In the genomic region with DNA sequence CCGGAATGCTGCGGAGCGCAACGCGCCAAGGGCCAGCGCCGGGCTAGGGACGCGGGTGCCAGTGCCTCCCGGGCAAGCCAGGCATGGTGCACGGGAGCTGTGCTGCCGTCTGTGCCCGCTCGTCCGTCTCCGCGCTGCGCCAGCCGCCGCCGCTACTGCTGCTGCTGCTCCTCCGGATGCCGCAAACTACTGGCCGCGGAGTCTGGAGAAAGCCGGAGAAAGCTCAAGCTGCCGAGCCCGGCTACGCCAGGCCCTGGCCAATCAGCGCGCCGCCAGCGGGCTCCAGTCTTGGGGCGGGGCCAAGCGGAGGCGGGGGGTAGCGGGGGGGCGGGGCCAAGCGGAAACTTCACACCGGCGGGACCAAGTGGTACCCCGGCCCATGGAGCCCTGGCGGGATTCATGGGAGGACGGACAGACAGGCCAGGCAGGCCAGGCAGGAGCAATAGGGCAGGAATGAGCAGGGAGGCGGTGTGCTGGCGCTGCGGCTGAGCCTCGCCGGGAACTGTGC, we compare ENCODE assay signal across 8 cellular contexts. TPM values are rescaled to one million over a fixed set of nuclear protein-coding genes. Genes with fewer than 3 reads are reported as not detected.
DNase-seq lines count a peak whose midpoint lies in the region; ATAC-seq and TF ChIP-seq lines count a peak whose summit lies in the region.

A gene with protein sequence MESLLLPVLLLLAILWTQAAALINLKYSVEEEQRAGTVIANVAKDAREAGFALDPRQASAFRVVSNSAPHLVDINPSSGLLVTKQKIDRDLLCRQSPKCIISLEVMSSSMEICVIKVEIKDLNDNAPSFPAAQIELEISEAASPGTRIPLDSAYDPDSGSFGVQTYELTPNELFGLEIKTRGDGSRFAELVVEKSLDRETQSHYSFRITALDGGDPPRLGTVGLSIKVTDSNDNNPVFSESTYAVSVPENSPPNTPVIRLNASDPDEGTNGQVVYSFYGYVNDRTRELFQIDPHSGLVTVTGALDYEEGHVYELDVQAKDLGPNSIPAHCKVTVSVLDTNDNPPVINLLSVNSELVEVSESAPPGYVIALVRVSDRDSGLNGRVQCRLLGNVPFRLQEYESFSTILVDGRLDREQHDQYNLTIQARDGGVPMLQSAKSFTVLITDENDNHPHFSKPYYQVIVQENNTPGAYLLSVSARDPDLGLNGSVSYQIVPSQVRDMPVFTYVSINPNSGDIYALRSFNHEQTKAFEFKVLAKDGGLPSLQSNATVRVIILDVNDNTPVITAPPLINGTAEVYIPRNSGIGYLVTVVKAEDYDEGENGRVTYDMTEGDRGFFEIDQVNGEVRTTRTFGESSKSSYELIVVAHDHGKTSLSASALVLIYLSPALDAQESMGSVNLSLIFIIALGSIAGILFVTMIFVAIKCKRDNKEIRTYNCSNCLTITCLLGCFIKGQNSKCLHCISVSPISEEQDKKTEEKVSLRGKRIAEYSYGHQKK (N-terminal part only) (minus strand): TSS at position 191 of the 508 bp plus-strand sequence. CDS start 1,676 bp downstream, outside the sequence.

- H3K27ac ChIP-seq in HUES6 (ENCODE audit: low read depth, low read length) (no peak within 1 kb of the TSS), foreskin keratinocyte (no peak within 1 kb of the TSS), neural cell (ENCODE audit: low read length) (no peak within 1 kb of the TSS), thyroid gland (no peak within 1 kb of the TSS)

- TF ChIP-seq CTCF in foreskin keratinocyte (conservative IDR thresholded peaks at IDR 0.05): no peak
- TF ChIP-seq CTCF in neural cell (IDR thresholded peaks at IDR 0.05; ENCODE audit: poor library complexity, severe bottlenecking): no peak
- no peak for TF ChIP-seq CTCF in thyroid gland (IDR thresholded peaks at IDR 0.05)

- peak in 1 of 2 donors; percentile 26 for TF ChIP-seq POLR2A in thyroid gland (IDR thresholded peaks at IDR 0.05)

- no peak for TF ChIP-seq EP300 in neural cell (conservative IDR thresholded peaks at IDR 0.05; ENCODE audit: poor library complexity, severe bottlenecking)

- no peaks in the 10 kb centered on the region for H4K20me1 ChIP-seq in neural cell (ENCODE audit: insufficient read depth)

- 0 to 8% methylated on average over 6 to 13 of the region's 49 CpGs for WGBS in thyroid gland, 2 donors

- H3K36me3 ChIP-seq in HUES6 (ENCODE audit: control insufficient read depth, insufficient read depth, low read length) (no peaks in the 10 kb centered on the region), neural cell (ENCODE audit: insufficient read depth, low read length) (no peaks in the 10 kb centered on the region), thyroid gland (no peaks in the 10 kb centered on the region)

- peaks cover 22% of the 10 kb centered on the region for H3K79me2 ChIP-seq in neural cell (replicated peaks; ENCODE audit: insufficient read depth, low read length)

- H2AFZ ChIP-seq in neural cell (ENCODE audit: low read depth, low read length): no peak within 1 kb of the TSS

- H3K9ac ChIP-seq in HUES6 (ENCODE audit: low read length) (peak within 1 kb of the TSS; percentile 32), neural cell (ENCODE audit: low read length) (peak within 1 kb of the TSS; percentile 50)

- ATAC-seq in foreskin keratinocyte (peak; percentile 89), HG03280 (IDR thresholded peaks at IDR 0.05; ENCODE audit: unreplicated experiment) (no peak)

- H3K9me3 ChIP-seq in HUES6 (ENCODE audit: control insufficient read depth, insufficient read depth, low read depth, low read length) (peaks cover 8% of the 10 kb centered on the region; the same call in 1 of the 2 replicates), neural cell (ENCODE audit: low read length) (no peaks in the 10 kb centered on the region), thyroid gland (no peaks in the 10 kb centered on the region)

- H3K4me3 ChIP-seq in HUES6 (ENCODE audit: low read depth, low read length) (peak within 1 kb of the TSS; percentile 64), neural cell (ENCODE audit: low read length) (peak within 1 kb of the TSS; percentile 77), thyroid gland (replicated peaks in 1 of 3) (peak within 1 kb of the TSS in 1 of 3 donors; percentile 11)

- no peak within 1 kb of the TSS for H3K4me2 ChIP-seq in neural cell (ENCODE audit: low read length)

- H3F3A ChIP-seq in neural cell (ENCODE audit: insufficient read depth, low read length, poor library complexity, severe bottlenecking): no peaks in the 10 kb centered on the region

- H3K4me1 ChIP-seq in HUES6 (ENCODE audit: control insufficient read depth, insufficient read depth, low read length): peaks cover 27% of the 10 kb centered on the region
- H3K4me1 ChIP-seq in foreskin keratinocyte: no peaks in the 10 kb centered on the region
- H3K4me1 ChIP-seq in thyroid gland: peaks cover 0 to 16% of the 10 kb centered on the region in 2 donors

- H3K27me3 ChIP-seq in HUES6 (ENCODE audit: control insufficient read depth, insufficient read depth, low read length) (peaks cover 85% of the 10 kb centered on the region), foreskin keratinocyte (peaks cover 72% of the 10 kb centered on the region), neural cell (ENCODE audit: insufficient read depth, low read depth, low read length) (peaks cover 19% of the 10 kb centered on the region), thyroid gland (peaks cover 20% of the 10 kb centered on the region)

- no peak for TF ChIP-seq RAD21 in neural cell (conservative IDR thresholded peaks at IDR 0.05)

- intact Hi-C loops in thyroid gland (cut with DNase I): no loop called here

- no peaks in the 10 kb centered on the region for H3K9me2 ChIP-seq in neural cell (ENCODE audit: insufficient read depth, low read length)

- DNase-seq in COLO829 (ENCODE audit: low spot score) (peak; percentile 50), activated T-cell treated with anti-CD3 and anti-CD28 coated beads for 48 hours (ENCODE audit: low read depth) (peak; percentile 43), foreskin keratinocyte (peak in 1 of 2 donors; percentile 30), thyroid gland (peak; percentile 29 to 33)
- no peak for DNase-seq in effector CD8-positive, alpha-beta T cell (lab: John Stamatoyannopoulos, UW)

TF ChIP-seq in neural cell, 6 proteins besides CTCF, POLR2A, EP300 and RAD21:
- peak; percentile 38 for TF ChIP-seq POLR2AphosphoS5 (IDR thresholded peaks at IDR 0.05)
- TF ChIP-seq EZH2 (IDR thresholded peaks at IDR 0.05; ENCODE audit: borderline replicate concordance, insufficient read depth, low read length, poor library complexity, severe bottlenecking): no peak
- TF ChIP-seq SMC3 (conservative IDR thresholded peaks at IDR 0.05; ENCODE audit: poor library complexity): no peak
- peak; percentile 41 for TF ChIP-seq TAF1 (IDR thresholded peaks at IDR 0.05; ENCODE audit: low read depth)
- TF ChIP-seq, protein P1, sequence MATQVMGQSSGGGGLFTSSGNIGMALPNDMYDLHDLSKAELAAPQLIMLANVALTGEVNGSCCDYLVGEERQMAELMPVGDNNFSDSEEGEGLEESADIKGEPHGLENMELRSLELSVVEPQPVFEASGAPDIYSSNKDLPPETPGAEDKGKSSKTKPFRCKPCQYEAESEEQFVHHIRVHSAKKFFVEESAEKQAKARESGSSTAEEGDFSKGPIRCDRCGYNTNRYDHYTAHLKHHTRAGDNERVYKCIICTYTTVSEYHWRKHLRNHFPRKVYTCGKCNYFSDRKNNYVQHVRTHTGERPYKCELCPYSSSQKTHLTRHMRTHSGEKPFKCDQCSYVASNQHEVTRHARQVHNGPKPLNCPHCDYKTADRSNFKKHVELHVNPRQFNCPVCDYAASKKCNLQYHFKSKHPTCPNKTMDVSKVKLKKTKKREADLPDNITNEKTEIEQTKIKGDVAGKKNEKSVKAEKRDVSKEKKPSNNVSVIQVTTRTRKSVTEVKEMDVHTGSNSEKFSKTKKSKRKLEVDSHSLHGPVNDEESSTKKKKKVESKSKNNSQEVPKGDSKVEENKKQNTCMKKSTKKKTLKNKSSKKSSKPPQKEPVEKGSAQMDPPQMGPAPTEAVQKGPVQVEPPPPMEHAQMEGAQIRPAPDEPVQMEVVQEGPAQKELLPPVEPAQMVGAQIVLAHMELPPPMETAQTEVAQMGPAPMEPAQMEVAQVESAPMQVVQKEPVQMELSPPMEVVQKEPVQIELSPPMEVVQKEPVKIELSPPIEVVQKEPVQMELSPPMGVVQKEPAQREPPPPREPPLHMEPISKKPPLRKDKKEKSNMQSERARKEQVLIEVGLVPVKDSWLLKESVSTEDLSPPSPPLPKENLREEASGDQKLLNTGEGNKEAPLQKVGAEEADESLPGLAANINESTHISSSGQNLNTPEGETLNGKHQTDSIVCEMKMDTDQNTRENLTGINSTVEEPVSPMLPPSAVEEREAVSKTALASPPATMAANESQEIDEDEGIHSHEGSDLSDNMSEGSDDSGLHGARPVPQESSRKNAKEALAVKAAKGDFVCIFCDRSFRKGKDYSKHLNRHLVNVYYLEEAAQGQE (IDR thresholded peaks at IDR 0.05; ENCODE audit: borderline replicate concordance): peak; percentile 51
- TF ChIP-seq MXI1 (conservative IDR thresholded peaks at IDR 0.05; ENCODE audit: poor library complexity, severe bottlenecking): no peak

RNA-seq across cellular contexts. Expression of the gene that starts here (rescaled TPM):
- total RNA-seq in foreskin keratinocyte: under 0.01 TPM in 1 of 2 replicates, not detected in the other
- polyA plus RNA-seq in foreskin keratinocyte: not detected in 2 replicates
- polyA plus RNA-seq in neural cell: 8.2 and 8.4 TPM in 2 replicates
- 16.6 and 23.0 TPM in 2 replicates for polyA minus RNA-seq in neural cell
- total RNA-seq in thyroid gland: under 1 TPM; 0.40 to 0.88 (median 0.52) TPM

Comparison
In these comparisons a context has a peak if more than half of its experiments do, and no peak if none do; other contexts are left out.
1. Peak in ATAC-seq in foreskin keratinocyte; RNA of the gene not detected or under 1 TPM.
2. Peak in DNase-seq in thyroid gland; RNA of the gene not detected or under 1 TPM.